In genomic region chr16:8887438-8887765, GRCh38 we compare ENCODE assay signal across 24 cellular contexts. TPM values are rescaled to one million over a fixed set of nuclear protein-coding genes. Genes with fewer than 3 reads are reported as not detected.
DNase-seq lines count a peak whose midpoint lies in the region; ATAC-seq, FAIRE-seq and TF ChIP-seq lines count a peak whose summit lies in the region.
"Had no signal": no experiment of that assay in that cellular context is flagged by ENCODE, and none has a peak within 500 bp of the region (broad histone marks: within the 10 kb centered on the region; RNA-seq: fewer than 3 reads in every experiment).

No MANE protein-coding gene starts in this region.

- TF ChIP-seq POLR2A in HCT116 (IDR thresholded peaks at IDR 0.05; ENCODE audit: borderline replicate concordance, extremely low read depth, insufficient read depth, insufficient read length): no peak
- TF ChIP-seq POLR2A in H1 (IDR thresholded peaks at IDR 0.05; ENCODE audit: control extremely low read depth in 1 of 2, low read depth in 2 of 2, low read length in 2 of 2): no peak
- no peak for TF ChIP-seq POLR2A in tibial nerve (IDR thresholded peaks at IDR 0.05)

- H3K23ac ChIP-seq in H1 (ENCODE audit: insufficient read length): no peak overlapping the region

- POLR2A ChIA-PET in HCT116 (lab: Charles Lee): no interaction called here
- POLR2A ChIA-PET in H1 (lab: Charles Lee; ENCODE audit: partially characterized antibody): interaction anchor here (0.7 to 29.1 kb wide), 3 partner anchors 11 to 55 kb away, joined by 3 to 456 read pairs (median 6); partner anchors contain the start of gene CARHSP1
- POLR2A ChIA-PET in MCF 10A (lab: Yijun Ruan, JAX): no interaction called here

- H3K9me3 Mint-ChIP-seq in MCF 10A (ENCODE audit: unreplicated experiment): no peaks in the 10 kb centered on the region

- H4K20me1 ChIP-seq in BLaER1 (peaks cover 75% of the 10 kb centered on the region), HCT116 (ENCODE audit: insufficient read depth) (no peaks in the 10 kb centered on the region), H1 (replicated peaks in 1 of 2; ENCODE audit: control insufficient read depth in 1 of 2, insufficient read depth in 2 of 2, low read length in 2 of 2) (peaks cover 2 to 13% of the 10 kb centered on the region in 2 experiments)

- no peaks in the 10 kb centered on the region for H3K79me2 ChIP-seq in HCT116 (ENCODE audit: insufficient read depth, low read length)
- no peaks in the 10 kb centered on the region for H3K79me2 ChIP-seq in H1 (ENCODE audit: control insufficient read depth in 1 of 2, insufficient read depth in 2 of 2, low read length in 2 of 2)

- intact Hi-C loops in HCT116 (cut with micrococcal nuclease): no loop called here
- intact Hi-C loops in posterior vena cava (cut with DNase I): loop anchor here in 1 of 2 donors (10.0 kb wide), 1 partner anchor 233 kb away; no protein-coding TSS in a partner anchor
- intact Hi-C loops in MCF 10A (cut with micrococcal nuclease): loop anchor here (10.0 kb wide), 1 partner anchor 247 kb away; no protein-coding TSS in a partner anchor

- no peak overlapping the region; the same call in 1 of the 2 replicates for H2BK5ac ChIP-seq in H1 (ENCODE audit: low read depth, low read length)

- H3K23me2 ChIP-seq in H1 (ENCODE audit: low read depth, low read length): no peaks in the 10 kb centered on the region

- no TSS peak for BruUV-seq in HCT116 (replicated peaks; lab: Mats Ljungman, UMichigan)
- BruUV-seq in MCF 10A (replicated peaks; lab: Mats Ljungman, UMichigan): no TSS peak

- H4K8ac ChIP-seq in H1 (ENCODE audit: extremely low read depth, insufficient read depth, low read length): no peak overlapping the region; the same call in 1 of the 2 replicates

- H4K5ac ChIP-seq in H1 (ENCODE audit: insufficient read length, low read depth, low read length): no peak overlapping the region

- H2AFZ ChIP-seq in HCT116 (ENCODE audit: low read depth, low read length, poor library complexity, severe bottlenecking): no peak overlapping the region
- H2AFZ ChIP-seq in H1 (ENCODE audit: low read length): no peak overlapping the region

- no peak for DNase-seq in HCT116 (ENCODE audit: low read depth, low spot score)
- no peak for DNase-seq in H1 (ENCODE audit: low read depth in 1 of 2, low spot score in 2 of 2)
- DNase-seq in posterior vena cava (ENCODE audit: low spot score): peak; percentile 62
- DNase-seq in tibial nerve (ENCODE audit: low spot score in 2 of 2): no peak
- no peak for DNase-seq in MCF 10A (ENCODE audit: unreplicated experiment)
- DNase-seq: ACHN; activated CD4-positive, CD25-positive, alpha-beta regulatory T cell treated with anti-CD3 and anti-CD28 coated beads, Interleukin-2, amount 50 U/mL, for 72 hours; activated naive CD4-positive, alpha-beta T cell treated with anti-CD3 and anti-CD28 coated beads, Interleukin-2, amount 50 U/mL, for 16 hours; foreskin keratinocyte; NCI-H1092 treated with DMSO at 0.1 percent for 48 hours; NCI-H2029 treated with DMSO at 0.1 percent for 48 hours; retina; SHP77 treated with DMSO at 0.1 percent for 48 hours; stimulated activated CD4-positive, alpha-beta T cell treated with anti-CD3 and anti-CD28 coated beads, Interleukin-4, amount 100 ng/mL, for 4 hours had no signal

- no peak overlapping the region for H3K27ac Mint-ChIP-seq in MCF 10A (ENCODE audit: low read depth, unreplicated experiment)

- peaks cover 25% of the 10 kb centered on the region for H3K36me3 Mint-ChIP-seq in MCF 10A (ENCODE audit: insufficient read depth, unreplicated experiment)

- H2BK12ac ChIP-seq in H1 (ENCODE audit: low read depth, low read length): no peak overlapping the region

- H3K4me3 Mint-ChIP-seq in MCF 10A (ENCODE audit: unreplicated experiment): no peak overlapping the region

- RAD21 ChIA-PET in HCT116 (lab: Charles Lee; ENCODE audit: low non-redundant PET in 1 of 2, low total read pairs in 2 of 2, uncharacterized antibody in 2 of 2, unreplicated experiment in 2 of 2): no interaction called here

- no peak for FAIRE-seq in H1 (lab: Jason Lieb, UNC)
- FAIRE-seq: keratinocyte had no signal

- H3K36me3 ChIP-seq in BLaER1 (peaks cover 41% of the 10 kb centered on the region), HCT116 (ENCODE audit: control insufficient read depth in 1 of 2, insufficient read depth in 2 of 2, low read length in 2 of 2) (peaks cover 5 to 11% of the 10 kb centered on the region in 2 experiments; a peak in 3 of 4 replicates), H1 (ENCODE audit: control insufficient read depth in 2 of 4, insufficient read depth in 4 of 4, low read length in 3 of 4) (peaks cover 8 to 21% (median 12%) of the 10 kb centered on the region in 4 experiments; a peak in 7 of 8 replicates), tibial nerve (peaks cover 0 to 48% (median 0%) of the 10 kb centered on the region in 3 donors)

- H3K14ac ChIP-seq in H1 (ENCODE audit: insufficient read length): no peak overlapping the region

- H3K9ac ChIP-seq in BLaER1 (no peak overlapping the region), HCT116 (ENCODE audit: low read length) (no peak overlapping the region), H1 (replicated peaks in 1 of 4; ENCODE audit: extremely low read depth in 1 of 4, low read depth in 3 of 4, low read length in 3 of 4) (no peak overlapping the region)

- ATAC-seq in HCT116 (no peak), HG02885 (IDR thresholded peaks at IDR 0.05; ENCODE audit: poor library complexity, unreplicated experiment) (no peak), GM18907 (IDR thresholded peaks at IDR 0.05; ENCODE audit: unreplicated experiment) (no peak)
- ATAC-seq: foreskin keratinocyte had no signal

- H2AK5ac ChIP-seq in H1 (ENCODE audit: low read depth, low read length): 0 out of 2 replicates have a peak overlapping the region, but pooled peaks have one; percentile 53

- H3K79me1 ChIP-seq in H1 (ENCODE audit: low read depth, low read length): no peaks in the 10 kb centered on the region

- H2BK20ac ChIP-seq in H1 (ENCODE audit: low read length): no peak overlapping the region

- no peak overlapping the region for H2BK120ac ChIP-seq in H1 (replicated peaks; ENCODE audit: low read depth, low read length)

- H3K27ac ChIP-seq in BLaER1 (0 out of 2 replicates have a peak overlapping the region, but pooled peaks have one; percentile 63), HCT116 (ENCODE audit: low read depth, low read length) (no peak overlapping the region), H1 (ENCODE audit: low read depth, low read length) (no peak overlapping the region), tibial nerve (no peak overlapping the region)
- H3K27ac ChIP-seq: foreskin keratinocyte had no signal

- CTCF ChIA-PET in HCT116 (lab: Charles Lee) (no interaction called here), H1 (lab: Charles Lee; ENCODE audit: partially characterized antibody) (interaction anchor here (0.8 to 4.0 kb wide), 3 partner anchors 10 to 230 kb away, joined by 3 to 14 read pairs (median 6); no protein-coding TSS in a partner anchor), MCF 10A (lab: Yijun Ruan, JAX) (interaction anchor here (7.8 kb wide), 1 partner anchor 8 kb away, joined by 56 read pairs; the partner anchor contains the start of gene LITAFD)

- no peaks in the 10 kb centered on the region for H3K27me3 Mint-ChIP-seq in MCF 10A (ENCODE audit: insufficient read depth, unreplicated experiment)

- 94% methylated on average over 6 of the region's 6 CpGs; no CpG with 5 or more reads in 1 of the 2 experiments for WGBS in H1 (ENCODE audit: extremely low coverage in 1 of 2, insufficient coverage in 1 of 2, insufficient read length in 1 of 2, insufficient replicate concordance in 2 of 2, low coverage in 1 of 2, low lambda C conversion rate in 2 of 2, missing lambda C conversion rate in 1 of 2), 2 experiments
- 82 to 89% methylated on average over 6 of the region's 6 CpGs for WGBS in tibial nerve, 2 donors

- no peak overlapping the region for H4K91ac ChIP-seq in H1 (replicated peaks; ENCODE audit: insufficient read length, low read length)

- H3K27me3 ChIP-seq in BLaER1 (0 out of 2 replicates have a peak, but pooled peaks cover 3% of the 10 kb centered on the region), HCT116 (ENCODE audit: insufficient read depth, low read length) (no peaks in the 10 kb centered on the region), H1 (replicated peaks in 1 of 4; ENCODE audit: control insufficient read depth in 3 of 4, extremely low read depth in 1 of 4, insufficient read depth in 3 of 4, low read length in 3 of 4) (no peaks in the 10 kb centered on the region), tibial nerve (peaks cover 0 to 31% of the 10 kb centered on the region in 2 donors)
- H3K27me3 ChIP-seq: foreskin keratinocyte had no signal

- no peak overlapping the region for H3K18ac ChIP-seq in H1 (ENCODE audit: extremely low read depth, low read length)

- H3K56ac ChIP-seq in H1 (replicated peaks; ENCODE audit: insufficient read length, low read depth, low read length): no peak overlapping the region

- peaks cover 23% of the 10 kb centered on the region for H3K4me1 Mint-ChIP-seq in MCF 10A (ENCODE audit: insufficient read depth, unreplicated experiment)

- TF ChIP-seq RAD21 in HCT116 (IDR thresholded peaks at IDR 0.05; ENCODE audit: low read depth): no peak
- TF ChIP-seq RAD21 in H1 (IDR thresholded peaks at IDR 0.05 in 1 of 2, conservative IDR thresholded peaks at IDR 0.05 in 1 of 2; ENCODE audit: low read depth in 2 of 2, low read length in 2 of 2): no peak

- H3K4me2 ChIP-seq in BLaER1 (peak overlapping the region; percentile 87; the same call in 1 of the 2 replicates), HCT116 (ENCODE audit: low read length) (no peak overlapping the region), H1 (ENCODE audit: insufficient read depth in 1 of 2, low read depth in 2 of 2, low read length in 2 of 2) (no peak overlapping the region)

- TF ChIP-seq CTCF in HCT116 (IDR thresholded peaks at IDR 0.05 in 2 of 3, conservative IDR thresholded peaks at IDR 0.05 in 1 of 3; ENCODE audit: borderline replicate concordance in 1 of 3, insufficient read depth in 1 of 3, low read depth in 2 of 3, low read length in 2 of 3) (no peak), H1 (IDR thresholded peaks at IDR 0.05; ENCODE audit: control extremely low read depth in 1 of 3, insufficient read depth in 1 of 3, low read depth in 1 of 3, low read length in 3 of 3) (no peak), tibial nerve (IDR thresholded peaks at IDR 0.05) (no peak), MCF 10A (IDR thresholded peaks at IDR 0.05; ENCODE audit: unreplicated experiment) (no peak)

- H2BK15ac ChIP-seq in H1 (ENCODE audit: low read length): no peak overlapping the region

- H3K4me1 ChIP-seq in BLaER1: peaks cover 80% of the 10 kb centered on the region
- peaks cover 13 to 31% of the 10 kb centered on the region in 2 experiments for H3K4me1 ChIP-seq in HCT116 (ENCODE audit: control insufficient read depth in 1 of 2, insufficient read depth in 2 of 2, low read length in 2 of 2)
- peaks cover 0 to 17% (median 9%) of the 10 kb centered on the region in 4 experiments; a peak in 5 of 7 replicates for H3K4me1 ChIP-seq in H1 (replicated peaks in 1 of 4; ENCODE audit: control insufficient read depth in 3 of 4, insufficient read depth in 4 of 4, low read length in 3 of 4)
- peaks cover 0 to 21% (median 11%) of the 10 kb centered on the region in 4 donors for H3K4me1 ChIP-seq in tibial nerve
- H3K4me1 ChIP-seq: foreskin keratinocyte had no signal

- TF ChIP-seq EP300 in H1 (IDR thresholded peaks at IDR 0.05; ENCODE audit: borderline replicate concordance in 1 of 2, low read depth in 2 of 2, low read length in 2 of 2) (no peak), tibial nerve (IDR thresholded peaks at IDR 0.05) (no peak)

- no peaks in the 10 kb centered on the region for H3K9me2 ChIP-seq in HCT116 (ENCODE audit: insufficient read depth)

- no peak overlapping the region for H3K4ac ChIP-seq in H1 (replicated peaks; ENCODE audit: insufficient read length, low read depth, low read length)

- H3K4me3 ChIP-seq in BLaER1 (no peak overlapping the region), HCT116 (replicated peaks in 1 of 2; ENCODE audit: low read depth in 1 of 2, low read length in 2 of 2) (no peak overlapping the region), H1 (ENCODE audit: extremely low read depth in 1 of 4, insufficient read depth in 2 of 4, low read depth in 3 of 4, low read length in 4 of 4) (no peak overlapping the region), tibial nerve (no peak overlapping the region)
- H3K4me3 ChIP-seq: lung had no signal

- H3K9me3 ChIP-seq in BLaER1 (no peaks in the 10 kb centered on the region), HCT116 (ENCODE audit: control insufficient read depth in 1 of 2, insufficient read depth in 1 of 2, low read depth in 1 of 2, low read length in 2 of 2) (no peaks in the 10 kb centered on the region), H1 (ENCODE audit: insufficient read depth in 2 of 2, low read depth in 1 of 2, low read length in 1 of 2) (no peaks in the 10 kb centered on the region), tibial nerve (no peaks in the 10 kb centered on the region)

RNA-seq across cellular contexts. Expression of gene LITAFD, which starts 5.3 kb away (rescaled TPM):
- total RNA-seq in HCT116 (2021; ENCODE audit: unreplicated experiment) (not detected), posterior vena cava (not detected), tibial nerve (not detected), MCF 10A (2022) (not detected in 2 replicates)
- polyA plus RNA-seq in HCT116 (2012): not detected in 2 replicates
- not detected in 2 replicates for total RNA-seq in H1 (2021; fragmentation: NEBNext Ultra II Directional; extraction: Animal tissue kit (Norgen Biotek cat#: 25700))
- not detected in 2 replicates for polyA plus RNA-seq in H1 (2011; rRNA removed)
- polyA plus RNA-seq in H1 (2011; cell fraction: cytosol; rRNA removed): not detected
- not detected for polyA plus RNA-seq in H1 (2011; cell fraction: nucleus; rRNA removed)
- polyA plus RNA-seq in H1 (2012, experiment 1 of 2): not detected in 4 replicates
- not detected for polyA plus RNA-seq in H1 (2012, experiment 2 of 2)
- polyA plus RNA-seq in H1 (2013, experiment 1 of 2): not detected
- not detected for polyA plus RNA-seq in H1 (2013, experiment 2 of 2)
- polyA minus RNA-seq in H1 (2011; rRNA and poly(A)+ RNA removed): not detected in 2 replicates
- polyA minus RNA-seq in H1 (2011; cell fraction: cytosol; rRNA and poly(A)+ RNA removed): not detected
- not detected for polyA minus RNA-seq in H1 (2011; cell fraction: nucleus; rRNA and poly(A)+ RNA removed)
- total RNA-seq: aorta, foreskin keratinocyte, G401, lung, omental fat pad, urinary bladder had no signal
- polyA plus RNA-seq: aorta, esophagus, foreskin keratinocyte, keratinocyte, lung, urinary bladder had no signal

RNA-seq across cellular contexts. Expression of gene CARHSP1, which starts 18.6 kb away (rescaled TPM):
- total RNA-seq in HCT116 (2021; ENCODE audit: unreplicated experiment) (79.7 TPM), posterior vena cava (10 to 100 TPM; 39.8 to 44.0 TPM), tibial nerve (100 to 1,000 TPM in 3 of 4 donors, 10 to 100 TPM in 1; 90.6 to 169 (median 160) TPM), MCF 10A (2022) (23.9 and 27.8 TPM in 2 replicates)
- polyA plus RNA-seq in HCT116 (2012): 116 and 137 TPM in 2 replicates
- 300 and 326 TPM in 2 replicates for total RNA-seq in H1 (2021; fragmentation: NEBNext Ultra II Directional; extraction: Animal tissue kit (Norgen Biotek cat#: 25700))
- polyA plus RNA-seq in H1 (2011; rRNA removed): 292 and 364 TPM in 2 replicates
- 283 TPM for polyA plus RNA-seq in H1 (2011; cell fraction: cytosol; rRNA removed)
- polyA plus RNA-seq in H1 (2011; cell fraction: nucleus; rRNA removed): 318 TPM
- polyA plus RNA-seq in H1 (2012, experiment 1 of 2): 259 to 418 TPM (median 380 TPM) in 4 replicates
- 407 TPM for polyA plus RNA-seq in H1 (2012, experiment 2 of 2)
- 117 TPM for polyA plus RNA-seq in H1 (2013, experiment 1 of 2)
- polyA plus RNA-seq in H1 (2013, experiment 2 of 2): 115 TPM
- 252 and 270 TPM in 2 replicates for polyA minus RNA-seq in H1 (2011; rRNA and poly(A)+ RNA removed)
- polyA minus RNA-seq in H1 (2011; cell fraction: cytosol; rRNA and poly(A)+ RNA removed): 191 TPM
- 137 TPM for polyA minus RNA-seq in H1 (2011; cell fraction: nucleus; rRNA and poly(A)+ RNA removed)
